8 cellular contexts compared by ENCODE assay signal in the genomic region with DNA sequence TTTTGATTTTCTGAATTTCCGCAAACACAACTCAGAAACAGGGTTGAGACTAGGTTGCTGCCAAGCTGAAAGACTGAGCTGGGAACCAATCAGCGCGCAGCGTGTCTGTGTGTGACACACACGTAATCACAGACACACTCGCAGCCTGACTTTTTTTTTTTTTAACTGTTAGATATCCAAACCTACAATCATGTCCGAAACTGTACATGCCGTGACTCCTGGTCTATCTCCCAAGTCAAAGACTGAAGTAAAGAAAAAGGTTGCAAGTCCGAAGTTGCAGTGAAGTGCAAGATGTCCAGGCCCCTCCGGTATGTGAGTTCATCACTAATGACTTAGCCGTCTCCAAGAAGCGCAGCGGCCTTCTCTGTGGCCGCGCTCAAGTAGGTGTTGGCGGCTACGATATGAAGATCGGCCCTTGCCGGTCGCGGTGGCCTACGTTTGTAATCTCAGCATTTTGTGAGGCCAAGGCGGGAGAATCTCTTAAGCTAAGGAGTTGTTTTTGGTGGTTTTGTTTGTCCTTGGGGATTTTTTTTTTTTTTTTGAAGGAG.
A peak's percentile ranks its signal among the peaks of the same experiment; 100 is the strongest.
DNase-seq lines count a peak whose midpoint lies in the region; ATAC-seq lines count a peak whose summit lies in the region.

No MANE protein-coding gene starts in this region.

- peak overlapping the region; percentile 8 for H3K9ac ChIP-seq in endocrine pancreas (ENCODE audit: control insufficient read depth, insufficient read depth, low read length)

- H3K4me3 ChIP-seq in endocrine pancreas (ENCODE audit: control insufficient read depth, insufficient read depth, low read length), result peak overlapping the region; percentile 64

- H3K9me3 ChIP-seq in endocrine pancreas (ENCODE audit: control insufficient read depth, low read length), result no peaks in the 10 kb centered on the region

- H3K4me1 ChIP-seq in endocrine pancreas (ENCODE audit: control insufficient read depth, insufficient read depth, low read length), result no peaks in the 10 kb centered on the region

- H3K27me3 ChIP-seq in endocrine pancreas (ENCODE audit: control insufficient read depth, insufficient read depth, low read length), result no peaks in the 10 kb centered on the region

- DNase-seq in ELR (ENCODE audit: low read depth) (peak; percentile 94), NCI-H82 treated with DMSO at 0.1 percent for 48 hours (lab: John Stamatoyannopoulos, UW; ENCODE audit: unreplicated experiment) (peak; percentile 76), medulla oblongata (ENCODE audit: extremely low spot score) (peak; percentile 98), NCI-H345 (lab: John Stamatoyannopoulos, UW) (no peak)
- peak; percentile 78 for DNase-seq in activated CD8-positive, alpha-beta memory T cell treated with anti-CD3 and anti-CD28 coated beads, Interleukin-2, amount 50 U/mL, for 4 hours
- peak; percentile 66 to 73 for DNase-seq in stimulated activated CD8-positive, alpha-beta memory T cell treated with anti-CD3 and anti-CD28 coated beads, Interleukin-15, amount 100 ng/mL, for 48 hours (ENCODE audit: low read depth in 2 of 2)

- no peaks in the 10 kb centered on the region for H3K36me3 ChIP-seq in endocrine pancreas (ENCODE audit: control insufficient read depth, insufficient read depth, low read length)

- peak; percentile 25 for ATAC-seq in HG02759 (IDR thresholded peaks at IDR 0.05; ENCODE audit: unreplicated experiment)
